In genomic region chr16:20385844-20386832, GRCh38 we compare ENCODE assay signal across 8 cellular contexts. TPM values are rescaled to one million over a fixed set of nuclear protein-coding genes. Genes with fewer than 3 reads are reported as not detected.
DNase-seq lines count a peak whose midpoint lies in the region; ATAC-seq, FAIRE-seq and TF ChIP-seq lines count a peak whose summit lies in the region.

No MANE protein-coding gene starts in this region.

- H3K4me3 ChIP-seq in A549: no peak overlapping the region
- peak overlapping the region; percentile 0 to 23 (median 19) for H3K4me3 ChIP-seq in stomach

- peak; percentile 39 to 50; a peak in 3 of 5 replicates for TF ChIP-seq RAD21 in A549 (conservative IDR thresholded peaks at IDR 0.05 in 1 of 2, IDR thresholded peaks at IDR 0.05 in 1 of 2)

- in situ Hi-C loops in GM13977 (cut with MboI; ENCODE audit: low pct_unique_long_range_greater_than_20kb, low sequenced_read_pairs, unreplicated experiment): loop anchor here (10.0 kb wide), 1 partner anchor 481 kb away; no protein-coding TSS in a partner anchor

- no peaks in the 10 kb centered on the region for H3K9me3 ChIP-seq in A549
- H3K9me3 ChIP-seq in stomach: no peaks in the 10 kb centered on the region

- POLR2A ChIA-PET in A549 (lab: Yijun Ruan, JAX): interaction anchor here (0.6 kb wide), 1 partner anchor 73 kb away, joined by 5 read pairs; no protein-coding TSS in a partner anchor

- H3K27ac ChIP-seq in A549 (no peak overlapping the region), stomach (peak overlapping the region; percentile 54 to 72 (median 59))

- no peak for FAIRE-seq in A549 (lab: Jason Lieb, UNC)

- DNase-seq in A549 (ENCODE audit: low read depth in 1 of 2, low spot score in 1 of 2): peak; percentile 45 to 65
- peak; percentile 62 for DNase-seq in GM13977 (ENCODE audit: low spot score)
- peak; percentile 62 for DNase-seq in NCI-H345 (lab: John Stamatoyannopoulos, UW)
- peak; percentile 85 for DNase-seq in activated CD8-positive, alpha-beta memory T cell treated with anti-CD3 and anti-CD28 coated beads, Interleukin-2, amount 50 U/mL, for 48 hours
- DNase-seq in middle frontal gyrus (ENCODE audit: extremely low spot score, low spot score): peak; percentile 27
- peak; percentile 89 for DNase-seq in stomach

- 37% methylated on average over 29 of the region's 30 CpGs for WGBS in A549 (ENCODE audit: missing lambda C conversion rate)
- WGBS in stomach, 5 donors: 9 to 28% (median 14%) methylated on average over 29 to 30 of the region's 30 CpGs

- TF ChIP-seq EP300 in A549 (IDR thresholded peaks at IDR 0.05): no peak
- TF ChIP-seq EP300 in stomach (IDR thresholded peaks at IDR 0.05): no peak

- CTCF ChIA-PET in A549 (lab: Yijun Ruan, JAX): interaction anchor here (0.6 to 10.7 kb wide), 25 partner anchors 8 to 672 kb away, joined by 3 to 374 read pairs (median 4); partner anchors contain the start of gene PDILT

- intact Hi-C loops in stomach (cut with DNase I; ENCODE audit: low total_unique reads): no loop called here

- ATAC-seq in A549 (peak in 1 of 2 experiments; percentile 70; a peak in 3 of 6 replicates), esophagus mucosa (peak; percentile 50), HG02970 (IDR thresholded peaks at IDR 0.05; ENCODE audit: low FRiP score, unreplicated experiment) (no peak)

- no peaks in the 10 kb centered on the region for H3K36me3 ChIP-seq in stomach

- peak; percentile 67 for TF ChIP-seq CTCF in A549 (IDR thresholded peaks at IDR 0.05)
- TF ChIP-seq CTCF in GM13977 (IDR thresholded peaks at IDR 0.05; ENCODE audit: extremely low read depth, insufficient read depth, missing control alignments): peak; percentile 86
- TF ChIP-seq CTCF in stomach (IDR thresholded peaks at IDR 0.05): peak in 5 of 7 experiments; percentile 32 to 84 (median 80)

- no peak for TF ChIP-seq POLR2A in A549 (IDR thresholded peaks at IDR 0.05; ENCODE audit: low read length)
- no peak for TF ChIP-seq POLR2A in stomach (IDR thresholded peaks at IDR 0.05)

- no peak overlapping the region for H3K4me2 ChIP-seq in A549

- no peaks in the 10 kb centered on the region for H3K4me1 ChIP-seq in A549
- H3K4me1 ChIP-seq in stomach: peaks cover 16 to 28% (median 21%) of the 10 kb centered on the region in 4 donors

- peaks cover 0 to 8% (median 0%) of the 10 kb centered on the region in 3 donors for H3K27me3 ChIP-seq in stomach

TF ChIP-seq in A549, 52 proteins besides CTCF, POLR2A, EP300 and RAD21:
- TF ChIP-seq SMC3 (IDR thresholded peaks at IDR 0.05) (peak; percentile 62), CBX8 (IDR thresholded peaks at IDR 0.05) (no peak)

RNA-seq across cellular contexts. Expression of gene PDILT, which starts 18.4 kb away (rescaled TPM):
- polyA plus RNA-seq in A549 (2011; rRNA removed): not detected in 2 replicates
- not detected in 2 replicates for polyA plus RNA-seq in A549 (2012; cell fraction: cytosol; rRNA removed)
- not detected in 2 replicates for polyA plus RNA-seq in A549 (2012; cell fraction: nucleus; rRNA removed)
- polyA plus RNA-seq in A549 (2017; fragmentation: RNase III; extraction: RNeasy Plus Mini Kit Qiagen cat#74134 plus additional on column Dnase treatment): not detected in 3 replicates
- not detected in 2 replicates for polyA minus RNA-seq in A549 (2011; rRNA and poly(A)+ RNA removed)
- not detected for total RNA-seq in esophagus mucosa
- 10 to 100 TPM in 2 of 5 donors, 1 to 10 TPM in 1, under 1 TPM in 1, not detected in 1; 0.37 to 34.8 (median 12.7) TPM for total RNA-seq in stomach
- polyA plus RNA-seq in stomach: 100 to 1,000 TPM in 2 of 3 donors, 10 to 100 TPM in 1; 72.7 to 150 (median 110) TPM

RNA-seq across cellular contexts. Expression of gene ACSM5, which starts 23.2 kb away (rescaled TPM):
- not detected in 2 replicates for polyA plus RNA-seq in A549 (2011; rRNA removed)
- not detected in 2 replicates for polyA plus RNA-seq in A549 (2012; cell fraction: cytosol; rRNA removed)
- polyA plus RNA-seq in A549 (2012; cell fraction: nucleus; rRNA removed): not detected in 2 replicates
- not detected in 3 replicates for polyA plus RNA-seq in A549 (2017; fragmentation: RNase III; extraction: RNeasy Plus Mini Kit Qiagen cat#74134 plus additional on column Dnase treatment)
- polyA minus RNA-seq in A549 (2011; rRNA and poly(A)+ RNA removed): not detected in 2 replicates
- 0.12 TPM for total RNA-seq in esophagus mucosa
- 1 to 10 TPM in 3 of 5 donors, not detected in 2; 1.1 to 4.6 (median 1.8) TPM for total RNA-seq in stomach
- 1 to 10 TPM; 1.5 to 3.5 (median 2.8) TPM for polyA plus RNA-seq in stomach

RNA-seq across cellular contexts. Expression of gene UMOD, which starts 33.6 kb away (rescaled TPM):
- polyA plus RNA-seq in A549 (2011; rRNA removed): not detected in 2 replicates
- polyA plus RNA-seq in A549 (2012; cell fraction: cytosol; rRNA removed): not detected in 2 replicates
- not detected in 2 replicates for polyA plus RNA-seq in A549 (2012; cell fraction: nucleus; rRNA removed)
- polyA plus RNA-seq in A549 (2017; fragmentation: RNase III; extraction: RNeasy Plus Mini Kit Qiagen cat#74134 plus additional on column Dnase treatment): not detected in 3 replicates
- not detected in 2 replicates for polyA minus RNA-seq in A549 (2011; rRNA and poly(A)+ RNA removed)
- total RNA-seq in esophagus mucosa: not detected
- 1 to 10 TPM in 2 of 5 donors, under 1 TPM in 1, not detected in 2; 0.45 to 3.0 (median 1.3) TPM for total RNA-seq in stomach
- polyA plus RNA-seq in stomach: under 1 TPM in 2 of 3 donors, not detected in 1; 0.25 to 0.53 TPM

RNA-seq across cellular contexts. Expression of gene GP2, which starts 58.8 kb away (rescaled TPM):
- polyA plus RNA-seq in A549 (2011; rRNA removed) (not detected in 2 replicates), A549 (2017; fragmentation: RNase III; extraction: RNeasy Plus Mini Kit Qiagen cat#74134 plus additional on column Dnase treatment) (not detected in 3 replicates), stomach (10 to 100 TPM in 2 of 3 donors, 1 to 10 TPM in 1; 6.7 to 47.5 (median 22.1) TPM)
- polyA plus RNA-seq in A549 (2012; cell fraction: cytosol; rRNA removed): not detected in 2 replicates
- not detected in 2 replicates for polyA plus RNA-seq in A549 (2012; cell fraction: nucleus; rRNA removed)
- polyA minus RNA-seq in A549 (2011; rRNA and poly(A)+ RNA removed): not detected in 2 replicates
- total RNA-seq in esophagus mucosa (not detected), stomach (10 to 100 TPM in 2 of 5 donors, 1 to 10 TPM in 2, under 1 TPM in 1; 0.55 to 53.3 (median 5.2) TPM)

Comparison
In these comparisons a context has a peak if more than half of its experiments do, and no peak if none do; other contexts are left out.
1. DNase-seq: peak in every context shown above with its lines; median percentile 89 in stomach; 85 in activated CD8-positive, alpha-beta memory T cell treated with anti-CD3 and anti-CD28 coated beads, Interleukin-2, amount 50 U/mL, for 48 hours; 62 in GM13977; 62 in NCI-H345; 55 in A549; 27 in middle frontal gyrus.
2. H3K27ac ChIP-seq: peak in stomach (5 of 5); none in A549 (0 of 2).
3. Peak in every context shown above with its lines, with median percentiles within 50 percentile points of each other: CTCF ChIP-seq.